ENCODE assay signal across 16 cellular contexts in the genomic region with DNA sequence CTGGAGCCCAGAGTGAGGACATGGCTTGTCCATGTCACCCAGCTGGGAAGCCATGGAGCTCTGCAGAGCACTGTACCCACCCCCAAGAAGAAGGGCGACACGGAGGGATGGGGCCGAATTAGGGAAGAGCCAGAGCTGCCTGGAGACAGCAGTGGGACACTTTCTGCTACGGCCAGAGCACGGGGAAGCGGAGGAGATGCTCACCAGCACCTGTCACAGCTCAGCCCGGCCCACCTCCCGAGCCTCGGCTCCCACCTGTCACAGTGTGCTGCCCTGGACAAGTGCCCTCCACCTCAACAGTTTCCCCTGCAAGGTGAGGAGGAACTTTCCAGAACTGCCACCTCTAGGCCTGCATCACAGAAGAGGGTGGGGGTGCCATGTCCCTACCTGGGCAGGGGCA. TPM values are rescaled to one million over a fixed set of nuclear protein-coding genes. Genes with fewer than 3 reads are reported as not detected.
DNase-seq lines count a peak whose midpoint lies in the region; ATAC-seq, FAIRE-seq and TF ChIP-seq lines count a peak whose summit lies in the region.
"Had no signal": no experiment of that assay in that cellular context is flagged by ENCODE, and none has a peak within 500 bp of the region (broad histone marks: within the 10 kb centered on the region; RNA-seq: fewer than 3 reads in every experiment).

No MANE protein-coding gene starts in this region.

- no peaks in the 10 kb centered on the region for H3K9me3 Mint-ChIP-seq in activated naive CD4-positive, alpha-beta T cell treated with anti-CD3 and anti-CD28 coated beads, Interleukin-2, amount 10 ng/mL, durations not matched to agents 7 days and 5 days
- no peaks in the 10 kb centered on the region for H3K9me3 Mint-ChIP-seq in activated naive CD4-positive, alpha-beta T cell treated with anti-CD3 and anti-CD28 coated beads for 36 hours
- no peaks in the 10 kb centered on the region for H3K9me3 Mint-ChIP-seq in endodermal cell
- H3K9me3 Mint-ChIP-seq: CD8-positive, alpha-beta T cell; H9 had no signal

- H3K4me1 ChIP-seq in BLaER1: peaks cover 100% of the 10 kb centered on the region
- no peaks in the 10 kb centered on the region for H3K4me1 ChIP-seq in endodermal cell (ENCODE audit: control insufficient read depth, insufficient read depth, low read length)
- H3K4me1 ChIP-seq in neuronal stem cell (ENCODE audit: control insufficient read depth in 2 of 2, insufficient read depth in 1 of 2, low read depth in 1 of 2, low read length in 2 of 2): peaks cover 10% of the 10 kb centered on the region in 2 donors
- no peaks in the 10 kb centered on the region for H3K4me1 ChIP-seq in small intestine (ENCODE audit: control insufficient read depth in 2 of 2, insufficient read depth in 1 of 2, low read depth in 1 of 2, low read length in 1 of 2)
- H3K4me1 ChIP-seq: A549 had no signal

- no peak overlapping the region for H3K4ac ChIP-seq in neuronal stem cell (ENCODE audit: low read length)

- H3K27ac ChIP-seq in BLaER1 (peak overlapping the region; percentile 89), endodermal cell (ENCODE audit: low read depth, low read length) (no peak overlapping the region), neuronal stem cell (replicated peaks; ENCODE audit: low read length) (no peak overlapping the region), small intestine (ENCODE audit: low read depth in 1 of 2, low read length in 1 of 2) (no peak overlapping the region)
- H3K27ac ChIP-seq: 22Rv1, A549 had no signal

- H3K27ac Mint-ChIP-seq in activated naive CD4-positive, alpha-beta T cell treated with anti-CD3 and anti-CD28 coated beads, Interleukin-2, amount 10 ng/mL, durations not matched to agents 7 days and 5 days: peak overlapping the region; percentile 5
- no peak overlapping the region for H3K27ac Mint-ChIP-seq in activated naive CD4-positive, alpha-beta T cell treated with anti-CD3 and anti-CD28 coated beads for 36 hours
- peak overlapping the region; percentile 36 for H3K27ac Mint-ChIP-seq in endodermal cell
- H3K27ac Mint-ChIP-seq: CD8-positive, alpha-beta T cell; H9 had no signal

- H2BK5ac ChIP-seq in neuronal stem cell (ENCODE audit: low read length): no peak overlapping the region

- TF ChIP-seq CTCF in endodermal cell (conservative IDR thresholded peaks at IDR 0.05): no peak

- H4K20me1 ChIP-seq in BLaER1: no peaks in the 10 kb centered on the region

- no peaks in the 10 kb centered on the region for H3K36me3 Mint-ChIP-seq in activated naive CD4-positive, alpha-beta T cell treated with anti-CD3 and anti-CD28 coated beads, Interleukin-2, amount 10 ng/mL, durations not matched to agents 7 days and 5 days
- H3K36me3 Mint-ChIP-seq in activated naive CD4-positive, alpha-beta T cell treated with anti-CD3 and anti-CD28 coated beads for 36 hours (ENCODE audit: low read depth): no peaks in the 10 kb centered on the region
- H3K36me3 Mint-ChIP-seq in endodermal cell (ENCODE audit: low read depth): no peaks in the 10 kb centered on the region

- H2BK12ac ChIP-seq in neuronal stem cell (ENCODE audit: low read length): no peak overlapping the region

- H3K4me2 ChIP-seq in BLaER1 (peak overlapping the region; percentile 89), neuronal stem cell (ENCODE audit: insufficient read depth, low read length, poor library complexity, severe bottlenecking) (no peak overlapping the region)
- H3K4me2 ChIP-seq: A549 had no signal

- peak overlapping the region; percentile 58 for H3K23ac ChIP-seq in neuronal stem cell (ENCODE audit: low read depth, low read length, poor library complexity)

- CTCF ChIA-PET in activated naive CD4-positive, alpha-beta T cell treated with anti-CD3 and anti-CD28 coated beads, Interleukin-2, amount 10 ng/mL, durations not matched to agents 7 days and 5 days (lab: Charles Lee): no interaction called here
- CTCF ChIA-PET in activated naive CD4-positive, alpha-beta T cell treated with anti-CD3 and anti-CD28 coated beads for 36 hours (lab: Charles Lee): no interaction called here

- H2AK5ac ChIP-seq in neuronal stem cell (ENCODE audit: low read depth, low read length): no peak overlapping the region

- no peak overlapping the region for H3K9ac ChIP-seq in BLaER1
- H3K9ac ChIP-seq in endodermal cell (ENCODE audit: extremely low read depth, low read length, poor library complexity, severe bottlenecking): no peak overlapping the region
- peak overlapping the region; percentile 50 for H3K9ac ChIP-seq in neuronal stem cell (ENCODE audit: low read depth, low read length, poor library complexity)

- no peaks in the 10 kb centered on the region for H3K9me3 ChIP-seq in BLaER1
- no peaks in the 10 kb centered on the region for H3K9me3 ChIP-seq in endodermal cell (ENCODE audit: control insufficient read depth, low read length)
- no peaks in the 10 kb centered on the region for H3K9me3 ChIP-seq in neuronal stem cell (replicated peaks in 1 of 2; ENCODE audit: control insufficient read depth in 2 of 2, insufficient read depth in 1 of 2, low read depth in 1 of 2, low read length in 2 of 2)
- H3K9me3 ChIP-seq in small intestine (ENCODE audit: control insufficient read depth, low read depth): no peaks in the 10 kb centered on the region
- H3K9me3 ChIP-seq: A549 had no signal

- FAIRE-seq in small intestine (lab: Jason Lieb, UNC): no peak
- FAIRE-seq: A549, H1, HepG2 had no signal

- no peak for ATAC-seq in HG02588 (IDR thresholded peaks at IDR 0.05; ENCODE audit: unreplicated experiment)
- ATAC-seq: A549; CD8-positive, alpha-beta T cell; HepG2 had no signal

- H3K4me3 ChIP-seq in BLaER1 (no peak overlapping the region), endodermal cell (ENCODE audit: low read length) (no peak overlapping the region), neuronal stem cell (ENCODE audit: low read length in 2 of 2) (no peak overlapping the region), small intestine (ENCODE audit: low read depth in 1 of 2, low read length in 2 of 2) (no peak overlapping the region)
- H3K4me3 ChIP-seq: A549 had no signal

- H3K79me1 ChIP-seq in neuronal stem cell (ENCODE audit: low read depth, low read length): no peaks in the 10 kb centered on the region

- no peak overlapping the region for H2BK120ac ChIP-seq in neuronal stem cell (ENCODE audit: low read depth, low read length)

- no peak overlapping the region for H3K4me3 Mint-ChIP-seq in activated naive CD4-positive, alpha-beta T cell treated with anti-CD3 and anti-CD28 coated beads, Interleukin-2, amount 10 ng/mL, durations not matched to agents 7 days and 5 days
- no peak overlapping the region for H3K4me3 Mint-ChIP-seq in activated naive CD4-positive, alpha-beta T cell treated with anti-CD3 and anti-CD28 coated beads for 36 hours
- H3K4me3 Mint-ChIP-seq in endodermal cell: no peak overlapping the region
- H3K4me3 Mint-ChIP-seq: CD8-positive, alpha-beta T cell; H9 had no signal

- no peak overlapping the region for H3K18ac ChIP-seq in neuronal stem cell (ENCODE audit: low read length)

- no peaks in the 10 kb centered on the region for H3K4me1 Mint-ChIP-seq in activated naive CD4-positive, alpha-beta T cell treated with anti-CD3 and anti-CD28 coated beads, Interleukin-2, amount 10 ng/mL, durations not matched to agents 7 days and 5 days
- no peaks in the 10 kb centered on the region for H3K4me1 Mint-ChIP-seq in activated naive CD4-positive, alpha-beta T cell treated with anti-CD3 and anti-CD28 coated beads for 36 hours (ENCODE audit: low read depth)
- H3K4me1 Mint-ChIP-seq in endodermal cell: no peaks in the 10 kb centered on the region

- no peaks in the 10 kb centered on the region for H3K36me3 ChIP-seq in BLaER1
- H3K36me3 ChIP-seq in endodermal cell (ENCODE audit: control insufficient read depth, insufficient read depth, low read length): no peaks in the 10 kb centered on the region
- no peaks in the 10 kb centered on the region for H3K36me3 ChIP-seq in neuronal stem cell (replicated peaks in 1 of 2; ENCODE audit: control insufficient read depth in 2 of 2, insufficient read depth in 2 of 2, low read length in 2 of 2)
- H3K36me3 ChIP-seq in small intestine (ENCODE audit: control insufficient read depth in 2 of 2, insufficient read depth in 2 of 2, low read length in 2 of 2): no peaks in the 10 kb centered on the region

- H3K14ac ChIP-seq in neuronal stem cell (ENCODE audit: low read length): no peak overlapping the region

- H4K8ac ChIP-seq in neuronal stem cell (ENCODE audit: low read depth, low read length): peak overlapping the region; percentile 45

- 91 to 95% methylated on average over 8 to 9 of the region's 9 CpGs for WGBS in endodermal cell (ENCODE audit: insufficient coverage in 1 of 2, insufficient read length in 1 of 2), 2 experiments
- no CpG with 5 or more reads among the region's 9 CpGs for WGBS in neuronal stem cell (ENCODE audit: extremely low coverage in 2 of 2, insufficient read length in 2 of 2, insufficient replicate concordance in 1 of 2), 2 donors
- WGBS in small intestine, 3 donors: 96 to 97% (median 96%) methylated on average over 9 of the region's 9 CpGs

- no peak overlapping the region for H2BK15ac ChIP-seq in neuronal stem cell (ENCODE audit: low read length)

- H3K27me3 ChIP-seq in BLaER1 (no peaks in the 10 kb centered on the region), endodermal cell (ENCODE audit: control insufficient read depth, insufficient read depth, low read length, poor library complexity, severe bottlenecking) (no peaks in the 10 kb centered on the region), neuronal stem cell (ENCODE audit: control insufficient read depth in 3 of 3, insufficient read depth in 3 of 3, low read depth in 1 of 3, low read length in 3 of 3) (no peaks in the 10 kb centered on the region), small intestine (ENCODE audit: control insufficient read depth in 2 of 2, insufficient read depth in 2 of 2, low read length in 2 of 2) (no peaks in the 10 kb centered on the region)

- no peak for DNase-seq in activated naive CD4-positive, alpha-beta T cell treated with anti-CD3 and anti-CD28 coated beads, Interleukin-2, amount 10 ng/mL, durations not matched to agents 7 days and 5 days
- DNase-seq in activated naive CD4-positive, alpha-beta T cell treated with anti-CD3 and anti-CD28 coated beads for 36 hours: no peak
- DNase-seq in endodermal cell (no peak), neuronal stem cell (ENCODE audit: low spot score) (no peak), small intestine (no peak)
- DNase-seq: AML-193; Calu3; CD8-positive, alpha-beta T cell; GF-D8; H9 had no signal

- intact Hi-C loops in activated naive CD4-positive, alpha-beta T cell treated with anti-CD3 and anti-CD28 coated beads for 36 hours (cut with micrococcal nuclease): no loop called here

- no peaks in the 10 kb centered on the region for H3K27me3 Mint-ChIP-seq in activated naive CD4-positive, alpha-beta T cell treated with anti-CD3 and anti-CD28 coated beads, Interleukin-2, amount 10 ng/mL, durations not matched to agents 7 days and 5 days
- no peaks in the 10 kb centered on the region for H3K27me3 Mint-ChIP-seq in activated naive CD4-positive, alpha-beta T cell treated with anti-CD3 and anti-CD28 coated beads for 36 hours (ENCODE audit: low read depth)
- no peaks in the 10 kb centered on the region for H3K27me3 Mint-ChIP-seq in endodermal cell (ENCODE audit: insufficient read depth)

- H4K91ac ChIP-seq in neuronal stem cell (ENCODE audit: low read depth, low read length, poor library complexity): no peak overlapping the region

- no peak overlapping the region for H2AFZ ChIP-seq in neuronal stem cell (ENCODE audit: low read length)

RNA-seq across cellular contexts. Expression of gene PEMT, which starts 36.4 kb away (rescaled TPM):
- total RNA-seq in activated naive CD4-positive, alpha-beta T cell treated with anti-CD3 and anti-CD28 coated beads for 36 hours: 10 to 100 TPM; 33.7 to 35.6 TPM
- 10 to 100 TPM; 38.3 to 52.7 TPM for total RNA-seq in endodermal cell
- 49.1 TPM for polyA plus RNA-seq in endodermal cell (2013, experiment 1 of 2)
- 42.1 TPM for polyA plus RNA-seq in endodermal cell (2013, experiment 2 of 2)
- polyA plus RNA-seq in neuronal stem cell (2013, experiment 1 of 2): 42.5 TPM
- 39.1 TPM for polyA plus RNA-seq in neuronal stem cell (2013, experiment 2 of 2)
- polyA plus RNA-seq in small intestine: 10 to 100 TPM; 32.0 to 42.0 (median 33.5) TPM

RNA-seq across cellular contexts. Expression of gene RASD1, which starts 59.0 kb away (rescaled TPM):
- total RNA-seq in activated naive CD4-positive, alpha-beta T cell treated with anti-CD3 and anti-CD28 coated beads for 36 hours: under 1 TPM; 0.17 to 0.36 TPM
- total RNA-seq in endodermal cell: 1 to 10 TPM; 1.9 to 2.5 TPM
- polyA plus RNA-seq in endodermal cell (2013, experiment 1 of 2): 3.0 TPM
- polyA plus RNA-seq in endodermal cell (2013, experiment 2 of 2): 2.8 TPM
- 1.2 TPM for polyA plus RNA-seq in neuronal stem cell (2013, experiment 1 of 2)
- polyA plus RNA-seq in neuronal stem cell (2013, experiment 2 of 2): 0.90 TPM
- 10 to 100 TPM in 1 of 3 donors, 1 to 10 TPM in 2; 4.9 to 11.4 (median 7.6) TPM for polyA plus RNA-seq in small intestine
- total RNA-seq: Calu3 had no signal
